Comparison of ENCODE assay signal across 31 cellular contexts in genomic region chrX:89124985-89125384, GRCh38.
DNase-seq lines count a peak whose midpoint lies in the region; ATAC-seq and TF ChIP-seq lines count a peak whose summit lies in the region.
"Had no signal": no experiment of that assay in that cellular context is flagged by ENCODE, and none has a peak within 500 bp of the region (broad histone marks: within the 10 kb centered on the region; RNA-seq: fewer than 3 reads in every experiment).

No MANE protein-coding gene starts in this region.

- H3K9me3 Mint-ChIP-seq in type B pancreatic cell: peaks cover 10% of the 10 kb centered on the region
- H3K9me3 Mint-ChIP-seq: CD4-positive, alpha-beta T cell had no signal

- H3K36me3 Mint-ChIP-seq in type B pancreatic cell: peaks cover 3% of the 10 kb centered on the region
- H3K36me3 Mint-ChIP-seq: CD14-positive monocyte; CD4-positive, alpha-beta memory T cell; CD4-positive, CD25-positive, alpha-beta regulatory T cell; CD8-positive, alpha-beta memory T cell; CD8-positive, alpha-beta T cell had no signal

- peak overlapping the region; percentile 87 for H3K27ac Mint-ChIP-seq in type B pancreatic cell
- H3K27ac Mint-ChIP-seq: B cell; CD14-positive monocyte; CD4-positive, alpha-beta memory T cell; CD4-positive, alpha-beta T cell; CD4-positive, CD25-positive, alpha-beta regulatory T cell; CD8-positive, alpha-beta memory T cell; CD8-positive, alpha-beta T cell had no signal

- H3K4me3 ChIP-seq in HEK293 (ENCODE audit: low read depth, low read length): no peak overlapping the region
- H3K4me3 ChIP-seq: A549; BLaER1; BLaER1 treated with 17β-estradiol and CSF1 and Interleukin-3, amounts not matched to agents 10 nM and 100 nM had no signal

- H3K27me3 Mint-ChIP-seq in type B pancreatic cell: no peaks in the 10 kb centered on the region
- H3K27me3 Mint-ChIP-seq: B cell; CD4-positive, alpha-beta memory T cell; CD4-positive, alpha-beta T cell; CD4-positive, CD25-positive, alpha-beta regulatory T cell had no signal

- CTCF ChIA-PET in HEK293 (lab: Yijun Ruan, JAX): no interaction called here

- H3K36me3 ChIP-seq in HEK293 (ENCODE audit: control insufficient read depth in 2 of 2, insufficient read depth in 1 of 2, low read length in 2 of 2): no peaks in the 10 kb centered on the region; a peak in 1 of 3 replicates
- H3K36me3 ChIP-seq: BE2C; BLaER1; BLaER1 treated with 17β-estradiol and CSF1 and Interleukin-3, amounts not matched to agents 10 nM and 100 nM had no signal

- POLR2A ChIA-PET in HEK293 (lab: Yijun Ruan, JAX): no interaction called here

- no peaks in the 10 kb centered on the region for H3K4me1 ChIP-seq in HEK293 (ENCODE audit: control insufficient read depth, insufficient read depth, low read length)
- H3K4me1 ChIP-seq: A549; BE2C; BLaER1; BLaER1 treated with 17β-estradiol and CSF1 and Interleukin-3, amounts not matched to agents 10 nM and 100 nM; Caco-2 had no signal

- TF ChIP-seq CTCF in HEK293 (tag by site-specific recombination; IDR thresholded peaks at IDR 0.05) (no peak), type B pancreatic cell (conservative IDR thresholded peaks at IDR 0.05) (no peak)

- peaks cover 5% of the 10 kb centered on the region for H3K9me3 ChIP-seq in HEK293 (ENCODE audit: control insufficient read depth, insufficient read depth, low read depth, low read length)
- H3K9me3 ChIP-seq: A549, BE2C, Caco-2 had no signal

- DNase-seq in type B pancreatic cell (ENCODE audit: extremely low spot score, unreplicated experiment) (no peak), NCI-H82 (lab: John Stamatoyannopoulos, UW) (no peak)
- DNase-seq: 8988T; ACHN; AML-193; BE2C; C1 segment of cervical spinal cord; Caco-2; Calu3; CD4-positive, alpha-beta memory T cell; CD4-positive, alpha-beta T cell; CD4-positive, CD25-positive, alpha-beta regulatory T cell; CD8-positive, alpha-beta memory T cell; CD8-positive, alpha-beta T cell; COR-L47; DMS 273 treated with DMSO at 0.1 percent for 48 hours; DMS153; DMS53; DMS79; DMS79 treated with DMSO at 0.1 percent for 48 hours; DND-41; EL had no signal

- no peak for ATAC-seq in GM19463 (IDR thresholded peaks at IDR 0.05; ENCODE audit: unreplicated experiment)
- ATAC-seq: A549; CD8-positive, alpha-beta T cell had no signal

- H3K4me1 Mint-ChIP-seq in type B pancreatic cell (ENCODE audit: unreplicated experiment): no peaks in the 10 kb centered on the region
- H3K4me1 Mint-ChIP-seq: B cell; CD14-positive monocyte; CD4-positive, alpha-beta memory T cell; CD4-positive, CD25-positive, alpha-beta regulatory T cell; CD8-positive, alpha-beta memory T cell had no signal

- no peak overlapping the region for H3K4me3 Mint-ChIP-seq in type B pancreatic cell
- H3K4me3 Mint-ChIP-seq: B cell; CD14-positive monocyte; CD4-positive, alpha-beta memory T cell; CD4-positive, alpha-beta T cell; CD4-positive, CD25-positive, alpha-beta regulatory T cell; CD8-positive, alpha-beta memory T cell; CD8-positive, alpha-beta T cell had no signal

- no peak overlapping the region for H3K27ac ChIP-seq in HEK293 (ENCODE audit: extremely low read depth, low read depth, low read length)
- H3K27ac ChIP-seq: 22Rv1; A549; BLaER1; BLaER1 treated with 17β-estradiol and CSF1 and Interleukin-3, amounts not matched to agents 10 nM and 100 nM; C4-2B had no signal

TF ChIP-seq in HEK293, 187 proteins besides CTCF, POLR2A, EP300 and RAD21:
- no peak for TF ChIP-seq ZNF10 (tag by site-specific recombination; IDR thresholded peaks at IDR 0.05)
- no peak for TF ChIP-seq ZNF248 (tag by site-specific recombination; IDR thresholded peaks at IDR 0.05)
- peak; percentile 81 for TF ChIP-seq ZNF529 (tag by site-specific recombination; IDR thresholded peaks at IDR 0.05; ENCODE audit: insufficient replicate concordance)
- no peak for TF ChIP-seq ZFP69B (tag by site-specific recombination; IDR thresholded peaks at IDR 0.05)
- no peak for TF ChIP-seq ZSCAN18 (tag by site-specific recombination; IDR thresholded peaks at IDR 0.05)
- TF ChIP-seq TCF7L2 (IDR thresholded peaks at IDR 0.05; ENCODE audit: borderline replicate concordance, low read depth, low read length): no peak
- TF ChIP-seq SETDB1 (IDR thresholded peaks at IDR 0.05; ENCODE audit: insufficient read length, low read length): peak; percentile 80
- no peak for TF ChIP-seq ZNF624 (tag by site-specific recombination; IDR thresholded peaks at IDR 0.05)
